Comparison of ENCODE assay signal across 9 cellular contexts in the genomic region with DNA sequence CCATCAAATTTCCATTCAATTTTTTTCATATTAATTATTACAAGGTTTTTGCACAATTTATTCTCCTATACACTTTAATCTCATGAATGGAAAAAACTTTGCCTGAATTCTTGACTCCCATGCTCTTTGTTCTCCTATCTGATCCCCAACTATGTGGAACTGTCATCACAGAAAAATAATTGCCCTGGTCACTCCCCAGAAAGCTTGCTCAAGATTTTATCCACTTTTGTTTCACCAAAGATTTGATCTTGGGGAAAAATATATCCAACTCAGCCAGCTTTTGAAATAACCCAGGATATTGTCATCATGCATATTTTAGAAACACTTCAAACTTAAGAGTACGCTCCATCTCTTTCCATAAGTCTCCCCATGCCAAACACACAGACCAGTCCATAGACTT.
"Had no signal": no experiment of that assay in that cellular context is flagged by ENCODE, and none has a peak within 500 bp of the region (broad histone marks: within the 10 kb centered on the region; RNA-seq: fewer than 3 reads in every experiment).

No MANE protein-coding gene starts in this region.

- H2AFZ ChIP-seq: GM23248, GM23338 had no signal

- H3K9me3 Mint-ChIP-seq: GM23338, H9 had no signal

- H3K4me3 ChIP-seq: GM23248, GM23338, HAP-1 had no signal

- H3K4me2 ChIP-seq: GM23338 had no signal

- H3K27ac ChIP-seq: GM23248 had no signal

- H3K4me1 ChIP-seq: HAP-1 had no signal

- H3K4me3 Mint-ChIP-seq: GM23338, H9, HFFc6 had no signal

- H3K27ac Mint-ChIP-seq: GM23338, H9, HFFc6 had no signal

- H3K36me3 ChIP-seq: HAP-1 had no signal

- DNase-seq: GM23248, GOT3, H7, H9, HCEC 1CT, HFFc6 had no signal

- ATAC-seq: GM23338, HCT116 had no signal

- H3K9ac ChIP-seq: GM23248 had no signal

- H3K9me3 ChIP-seq: HAP-1 had no signal
